In genomic region chr5:38871790-38872551, GRCh38 we compare ENCODE assay signal across 12 cellular contexts. TPM values are rescaled to one million over a fixed set of nuclear protein-coding genes. Genes with fewer than 3 reads are reported as not detected.
DNase-seq lines count a peak whose midpoint lies in the region; ATAC-seq and TF ChIP-seq lines count a peak whose summit lies in the region.
"Had no signal": no experiment of that assay in that cellular context is flagged by ENCODE, and none has a peak within 500 bp of the region (broad histone marks: within the 10 kb centered on the region; RNA-seq: fewer than 3 reads in every experiment).

No MANE protein-coding gene starts in this region.

- H3K36me3 ChIP-seq in right lobe of liver = peaks cover 0 to 3% (median 0%) of the 10 kb centered on the region in 4 donors

- H3K36me3 Mint-ChIP-seq in stimulated activated memory B cell treated with anti-CD40 and anti-IgM and Interleukin-4, amounts not matched to agents 10 μg/mL and 1 μg/mL and 100 μg/mL, for 72 hours = no peaks in the 10 kb centered on the region
- H3K36me3 Mint-ChIP-seq: activated CD4-positive, alpha-beta memory T cell treated with anti-CD3 and anti-CD28 coated beads for 36 hours; CD4-positive, CD25-positive, alpha-beta regulatory T cell; stimulated activated naive B cell treated with anti-CD40 and anti-IgM and Interleukin-4, amounts not matched to agents 10 μg/mL and 1 μg/mL and 100 μg/mL, for 72 hours had no signal

- ATAC-seq in right lobe of liver (peak in 3 of 4 donors; percentile 12 to 78 (median 60)), HG03571 (IDR thresholded peaks at IDR 0.05; ENCODE audit: unreplicated experiment) (no peak), GM19023 (IDR thresholded peaks at IDR 0.05; ENCODE audit: unreplicated experiment) (no peak), GM18867 (IDR thresholded peaks at IDR 0.05; ENCODE audit: unreplicated experiment) (no peak)
- ATAC-seq in stimulated activated memory B cell treated with anti-CD40 and anti-IgM and Interleukin-4, amounts not matched to agents 10 μg/mL and 1 μg/mL and 100 μg/mL, for 72 hours = no peak
- ATAC-seq: stimulated activated naive B cell treated with anti-CD40 and anti-IgM and Interleukin-4, amounts not matched to agents 10 μg/mL and 1 μg/mL and 100 μg/mL, for 72 hours had no signal

- intact Hi-C loops in right lobe of liver (cut with DNase I) = no loop called here

- H3K4me1 Mint-ChIP-seq in stimulated activated memory B cell treated with anti-CD40 and anti-IgM and Interleukin-4, amounts not matched to agents 10 μg/mL and 1 μg/mL and 100 μg/mL, for 72 hours = no peaks in the 10 kb centered on the region
- H3K4me1 Mint-ChIP-seq: CD4-positive, CD25-positive, alpha-beta regulatory T cell; stimulated activated naive B cell treated with anti-CD40 and anti-IgM and Interleukin-4, amounts not matched to agents 10 μg/mL and 1 μg/mL and 100 μg/mL, for 72 hours had no signal

- H3K27me3 Mint-ChIP-seq in stimulated activated memory B cell treated with anti-CD40 and anti-IgM and Interleukin-4, amounts not matched to agents 10 μg/mL and 1 μg/mL and 100 μg/mL, for 72 hours = no peaks in the 10 kb centered on the region

- no peaks in the 10 kb centered on the region for H3K9me3 ChIP-seq in right lobe of liver

- TF ChIP-seq CTCF in cardiac fibroblast (IDR thresholded peaks at IDR 0.05; ENCODE audit: low read depth, low read length) (no peak), right lobe of liver (IDR thresholded peaks at IDR 0.05) (no peak)

- peak; percentile 99 for DNase-seq in A172 (ENCODE audit: low spot score)
- peak; percentile 36 for DNase-seq in HT-29 (ENCODE audit: low spot score)
- peak; percentile 95 to 100 for DNase-seq in cardiac fibroblast (ENCODE audit: low read depth in 2 of 2)
- no peak for DNase-seq in right lobe of liver
- DNase-seq: activated CD4-positive, alpha-beta memory T cell treated with anti-CD3 and anti-CD28 coated beads for 36 hours; CD4-positive, CD25-positive, alpha-beta regulatory T cell; NK-92 treated with Interleukin-12 subunit alpha and Interleukin-12 subunit beta, amount 100 ng/mL, for 24 hours; stimulated activated naive B cell treated with anti-CD40 and anti-IgM and Interleukin-4, amounts not matched to agents 10 μg/mL and 1 μg/mL and 100 μg/mL, for 72 hours had no signal

- no peak overlapping the region for H3K4me3 ChIP-seq in cardiac fibroblast (replicated peaks in 1 of 2; ENCODE audit: low read depth in 2 of 2, low read length in 2 of 2)
- no peak overlapping the region for H3K4me3 ChIP-seq in right lobe of liver

- WGBS in right lobe of liver (ENCODE audit: insufficient coverage, low coverage, low lambda C conversion rate, missing lambda C conversion rate) = 40% methylated on average over 5 of the region's 5 CpGs

- no peaks in the 10 kb centered on the region for H3K4me1 ChIP-seq in right lobe of liver

- no peaks in the 10 kb centered on the region for H3K9me3 Mint-ChIP-seq in stimulated activated memory B cell treated with anti-CD40 and anti-IgM and Interleukin-4, amounts not matched to agents 10 μg/mL and 1 μg/mL and 100 μg/mL, for 72 hours
- H3K9me3 Mint-ChIP-seq: activated CD4-positive, alpha-beta memory T cell treated with anti-CD3 and anti-CD28 coated beads for 36 hours; stimulated activated naive B cell treated with anti-CD40 and anti-IgM and Interleukin-4, amounts not matched to agents 10 μg/mL and 1 μg/mL and 100 μg/mL, for 72 hours had no signal

- TF ChIP-seq POLR2A in right lobe of liver (IDR thresholded peaks at IDR 0.05) = no peak

- H3K4me3 Mint-ChIP-seq in stimulated activated memory B cell treated with anti-CD40 and anti-IgM and Interleukin-4, amounts not matched to agents 10 μg/mL and 1 μg/mL and 100 μg/mL, for 72 hours = no peak overlapping the region
- H3K4me3 Mint-ChIP-seq: activated CD4-positive, alpha-beta memory T cell treated with anti-CD3 and anti-CD28 coated beads for 36 hours; CD4-positive, CD25-positive, alpha-beta regulatory T cell; stimulated activated naive B cell treated with anti-CD40 and anti-IgM and Interleukin-4, amounts not matched to agents 10 μg/mL and 1 μg/mL and 100 μg/mL, for 72 hours had no signal

- H3K27ac Mint-ChIP-seq in stimulated activated memory B cell treated with anti-CD40 and anti-IgM and Interleukin-4, amounts not matched to agents 10 μg/mL and 1 μg/mL and 100 μg/mL, for 72 hours = no peak overlapping the region
- H3K27ac Mint-ChIP-seq: activated CD4-positive, alpha-beta memory T cell treated with anti-CD3 and anti-CD28 coated beads for 36 hours; CD4-positive, CD25-positive, alpha-beta regulatory T cell; stimulated activated naive B cell treated with anti-CD40 and anti-IgM and Interleukin-4, amounts not matched to agents 10 μg/mL and 1 μg/mL and 100 μg/mL, for 72 hours had no signal

- H3K27me3 ChIP-seq in right lobe of liver = no peaks in the 10 kb centered on the region

- H3K27ac ChIP-seq in right lobe of liver = no peak overlapping the region

RNA-seq across cellular contexts. Expression of gene OSMR, which starts 26.2 kb away (rescaled TPM):
- total RNA-seq in A172 (2014; rRNA removed; shearing (Covaris generic)) = 27.9 and 34.8 TPM in 2 replicates
- not detected in 2 replicates for total RNA-seq in HT-29 (2014; rRNA removed; shearing (Covaris generic))
- total RNA-seq in right lobe of liver = 10 to 100 TPM in 5 of 6 experiments, 1 to 10 TPM in 1; 3.9 to 44.8 (median 12.2) TPM
- total RNA-seq: CD4-positive, CD25-positive, alpha-beta regulatory T cell had no signal

Comparison
In these comparisons a context has a peak if more than half of its experiments do, and no peak if none do; other contexts are left out.
1. DNase-seq: peak in A172 (single experiment), HT-29 (single experiment) and cardiac fibroblast (2 of 2); none in right lobe of liver (0 of 3).
2. ATAC-seq: peak in right lobe of liver (3 of 4); none in HG03571 (single experiment), GM19023 (single experiment), stimulated activated memory B cell treated with anti-CD40 and anti-IgM and Interleukin-4, amounts not matched to agents 10 μg/mL and 1 μg/mL and 100 μg/mL, for 72 hours (single experiment) and GM18867 (single experiment).